27 cellular contexts compared by ENCODE assay signal in the genomic region with DNA sequence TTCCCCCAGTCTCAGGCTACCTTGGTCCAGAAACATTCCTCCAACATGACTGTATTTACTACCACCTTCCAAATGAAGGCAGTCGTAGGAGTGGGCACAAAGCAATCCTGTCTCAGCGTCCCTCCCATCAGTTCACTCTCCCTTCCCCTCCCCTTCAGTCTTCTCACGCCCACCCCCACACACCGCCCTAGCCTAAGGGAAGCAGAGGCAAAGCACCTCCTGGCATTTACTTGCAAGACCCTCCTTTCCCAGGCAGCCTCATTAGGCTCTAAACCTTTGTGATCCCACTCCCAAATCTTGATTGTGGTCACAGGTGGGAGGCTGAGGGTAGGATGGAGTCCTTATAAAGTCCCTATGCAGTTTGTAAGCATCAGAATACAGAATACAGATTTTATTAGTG. TPM values are rescaled to one million over a fixed set of nuclear protein-coding genes. Genes with fewer than 3 reads are reported as not detected.
"Had no signal": no experiment of that assay in that cellular context is flagged by ENCODE, and none has a peak within 500 bp of the region (broad histone marks: within the 10 kb centered on the region; RNA-seq: fewer than 3 reads in every experiment).

No MANE protein-coding gene starts in this region.

- ATAC-seq: effector memory CD8-positive, alpha-beta T cell; esophagus mucosa; foreskin keratinocyte; gastrocnemius medialis; gastroesophageal sphincter; heart left ventricle; heart right ventricle had no signal

- H3K9me3 Mint-ChIP-seq: dendritic cell treated with granulocyte-macrophage colony-stimulating factor and Interleukin-4, amounts not matched to agents 40 ng/mL and 50 ng/mL, for 4 days; effector memory CD8-positive, alpha-beta T cell; endodermal cell had no signal

- H3K27me3 ChIP-seq: esophagus muscularis mucosa, esophagus squamous epithelium, foreskin keratinocyte, gastrocnemius medialis, gastroesophageal sphincter, heart left ventricle, heart right ventricle, hepatocyte had no signal

- H3K4me3 ChIP-seq: coronary artery, dorsolateral prefrontal cortex, esophagus muscularis mucosa, esophagus squamous epithelium, gastrocnemius medialis, gastroesophageal sphincter, heart left ventricle, heart right ventricle, hepatocyte had no signal

- H3K9me3 ChIP-seq: esophagus muscularis mucosa, esophagus squamous epithelium, gastrocnemius medialis, gastroesophageal sphincter, heart left ventricle, heart right ventricle had no signal

- H3K4me2 ChIP-seq: hepatocyte had no signal

- H3K4me3 Mint-ChIP-seq: dendritic cell treated with granulocyte-macrophage colony-stimulating factor and Interleukin-4, amounts not matched to agents 40 ng/mL and 50 ng/mL, for 4 days; effector memory CD8-positive, alpha-beta T cell; endodermal cell had no signal

- H3K4me1 ChIP-seq: esophagus muscularis mucosa, gastrocnemius medialis, gastroesophageal sphincter had no signal

- H3K27ac Mint-ChIP-seq: dendritic cell treated with granulocyte-macrophage colony-stimulating factor and Interleukin-4, amounts not matched to agents 40 ng/mL and 50 ng/mL, for 4 days; effector memory CD8-positive, alpha-beta T cell; endodermal cell had no signal

- DNase-seq: cortex of kidney; dermis blood vessel endothelial cell; dorsolateral prefrontal cortex; effector CD4-positive, alpha-beta T cell; effector CD8-positive, alpha-beta T cell; effector memory CD4-positive, alpha-beta T cell; effector memory CD8-positive, alpha-beta T cell; endodermal cell; erythroblast; esophagus squamous epithelium; foreskin fibroblast; foreskin keratinocyte; foreskin melanocyte; gastrocnemius medialis; glutamatergic neuron; head of caudate nucleus; heart left ventricle; heart right ventricle; hippocampal formation had no signal

- H3K79me2 ChIP-seq: hepatocyte had no signal

- H3K27ac ChIP-seq: coronary artery, dorsolateral prefrontal cortex, epithelial cell of prostate, esophagus muscularis mucosa, esophagus squamous epithelium, foreskin keratinocyte, gastrocnemius medialis, gastroesophageal sphincter, heart left ventricle, heart right ventricle, hepatocyte had no signal

- H3K36me3 ChIP-seq: esophagus muscularis mucosa, esophagus squamous epithelium, gastrocnemius medialis, gastroesophageal sphincter, heart left ventricle, heart right ventricle had no signal

- H3K27me3 Mint-ChIP-seq: dendritic cell treated with granulocyte-macrophage colony-stimulating factor and Interleukin-4, amounts not matched to agents 40 ng/mL and 50 ng/mL, for 4 days had no signal

- H2AFZ ChIP-seq: hepatocyte had no signal

RNA-seq across cellular contexts. Expression of gene LPAR3, which starts 23.9 kb away (rescaled TPM):
- total RNA-seq: endothelial cell of umbilical vein, gastrocnemius medialis had no signal
- polyA plus RNA-seq: endothelial cell of umbilical vein had no signal
